8 cellular contexts compared by ENCODE assay signal in the genomic region with DNA sequence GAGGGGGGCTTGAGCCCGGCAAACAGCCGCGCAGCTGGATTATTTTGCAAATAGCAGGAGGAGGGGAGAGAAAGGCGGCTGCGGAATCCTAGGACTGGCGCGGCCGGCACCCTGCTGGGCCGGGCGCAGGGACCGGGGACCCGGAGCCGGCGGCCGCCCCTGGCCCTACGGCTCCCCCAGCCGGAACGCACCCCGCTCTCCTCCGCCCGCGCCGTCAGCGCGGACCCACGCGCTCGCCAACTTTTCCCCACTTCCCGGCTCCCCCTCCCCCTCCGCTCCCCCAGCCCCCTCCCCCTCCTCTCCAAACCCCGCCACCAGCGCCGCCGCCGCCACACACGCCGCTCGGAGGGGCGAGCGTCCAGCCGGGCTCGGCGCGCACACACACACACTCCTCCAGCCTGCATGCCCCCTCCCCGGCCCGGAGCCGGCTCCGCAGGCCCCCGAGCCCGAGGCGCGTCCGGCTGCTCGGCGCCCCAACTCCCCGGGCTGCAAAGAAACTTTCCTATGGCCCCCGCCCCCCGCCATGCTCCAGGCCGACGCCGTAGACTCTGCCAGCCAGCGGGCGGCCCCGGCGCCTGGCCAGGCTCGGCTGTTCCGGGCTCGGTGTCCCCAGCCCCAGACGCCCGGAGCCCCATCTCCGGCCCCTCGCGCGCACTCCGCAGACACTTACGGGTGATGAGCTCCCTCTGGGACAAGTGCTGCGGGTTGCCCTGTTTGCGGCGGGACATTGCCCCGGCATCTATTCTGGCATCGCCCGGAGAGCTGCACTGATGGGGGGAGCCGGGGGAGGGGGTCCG. TPM values are rescaled to one million over a fixed set of nuclear protein-coding genes. Genes with fewer than 3 reads are reported as not detected.
A peak's percentile ranks its signal among the peaks of the same experiment; 100 is the strongest.
DNase-seq lines count a peak whose midpoint lies in the region; ATAC-seq and TF ChIP-seq lines count a peak whose summit lies in the region.

No MANE protein-coding gene starts in this region.

- no peaks in the 10 kb centered on the region for H3K9me2 ChIP-seq in MM.1S (replicated peaks; ENCODE audit: insufficient read depth, low read length)

- H3K27me3 ChIP-seq in MM.1S (replicated peaks; ENCODE audit: insufficient read depth, low read length), result no peaks in the 10 kb centered on the region

- intact Hi-C loops in mucosa of descending colon (cut with DNase I, micrococcal nuclease) (no loop called here), sciatic nerve (cut with DNase I) (no loop called here)

- DNase-seq in COLO668 (lab: John Stamatoyannopoulos, UW; ENCODE audit: unreplicated experiment), result peak; percentile 17
- no peak for DNase-seq in MM.1S
- peak; percentile 43 for DNase-seq in astrocyte of the hippocampus (ENCODE audit: low read depth, low spot score)
- peak in 1 of 3 donors; percentile 61 for DNase-seq in mucosa of descending colon
- no peak for DNase-seq in sciatic nerve (ENCODE audit: low spot score)

- H3K4me2 ChIP-seq in MM.1S (ENCODE audit: low read depth, low read length), result peak overlapping the region; percentile 49; the same call in 1 of the 2 replicates

- no peaks in the 10 kb centered on the region for H3K79me2 ChIP-seq in MM.1S (ENCODE audit: low read length)

- H3K36me3 ChIP-seq in MM.1S (replicated peaks; ENCODE audit: insufficient read depth, low read length) (no peaks in the 10 kb centered on the region), mucosa of descending colon (ENCODE audit: low read depth) (no peaks in the 10 kb centered on the region)

- TF ChIP-seq CTCF in MM.1S (IDR thresholded peaks at IDR 0.05; ENCODE audit: low read length) (no peak), mucosa of descending colon (IDR thresholded peaks at IDR 0.05) (no peak)

- no peak overlapping the region for H3K27ac ChIP-seq in MM.1S (ENCODE audit: low read length)

- H4K20me1 ChIP-seq in MM.1S (ENCODE audit: insufficient read depth, low read length), result no peaks in the 10 kb centered on the region

- ATAC-seq in mucosa of descending colon, result no peak
- no peak for ATAC-seq in sciatic nerve
- ATAC-seq in HG02938 (IDR thresholded peaks at IDR 0.05; ENCODE audit: unreplicated experiment), result no peak
- ATAC-seq in HG03095 (IDR thresholded peaks at IDR 0.05; ENCODE audit: unreplicated experiment), result no peak
- no peak for ATAC-seq in HG03280 (IDR thresholded peaks at IDR 0.05; ENCODE audit: unreplicated experiment)

- H3F3A ChIP-seq in MM.1S (ENCODE audit: insufficient read depth, low read length), result no peaks in the 10 kb centered on the region

- no peaks in the 10 kb centered on the region for H3K9me3 ChIP-seq in MM.1S (replicated peaks; ENCODE audit: insufficient read depth, low read length)
- no peaks in the 10 kb centered on the region for H3K9me3 ChIP-seq in mucosa of descending colon

- H3K9ac ChIP-seq in MM.1S (ENCODE audit: low read length), result no peak overlapping the region

- no peak overlapping the region for H2AFZ ChIP-seq in MM.1S (ENCODE audit: low read length)

- no peaks in the 10 kb centered on the region for H3K4me1 ChIP-seq in MM.1S (ENCODE audit: low read length)
- H3K4me1 ChIP-seq in mucosa of descending colon (ENCODE audit: low read depth), result peaks cover 17% of the 10 kb centered on the region

- H3K4me3 ChIP-seq in MM.1S (ENCODE audit: low read length) (peak overlapping the region; percentile 53), mucosa of descending colon (peak overlapping the region; percentile 40)

RNA-seq across cellular contexts. Expression of gene BCL11B, which starts 1.3 kb away (rescaled TPM):
- 1 to 10 TPM; 2.5 to 5.6 (median 4.9) TPM for total RNA-seq in mucosa of descending colon
- 0.85 TPM for total RNA-seq in sciatic nerve

Comparison
In these comparisons a context has a peak if more than half of its experiments do, and no peak if none do; other contexts are left out.
1. DNase-seq: peak in COLO668 (single experiment) and astrocyte of the hippocampus (single experiment); none in MM.1S (single experiment) and sciatic nerve (single experiment).